22 cellular contexts compared by ENCODE assay signal in the genomic region with DNA sequence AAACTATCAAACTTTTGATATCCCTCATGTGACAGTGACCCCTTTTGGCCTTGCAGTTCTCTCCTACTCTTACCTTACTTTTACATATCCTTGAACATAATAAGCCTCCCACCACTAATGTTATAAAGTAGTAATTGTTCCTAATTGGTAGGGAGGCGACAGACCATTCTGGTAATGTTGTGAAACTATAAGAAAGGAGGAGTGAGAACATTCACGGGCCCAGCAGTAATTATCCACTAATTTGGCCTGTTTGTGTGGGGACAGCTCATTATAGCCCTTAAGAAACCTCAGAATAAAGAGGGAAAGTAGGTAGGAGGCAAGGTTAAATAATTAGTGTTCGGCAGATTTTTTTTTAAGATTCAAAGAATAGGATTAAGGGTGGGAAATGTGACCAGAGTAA.
DNase-seq lines count a peak whose midpoint lies in the region; ATAC-seq, FAIRE-seq and TF ChIP-seq lines count a peak whose summit lies in the region.
"Had no signal": no experiment of that assay in that cellular context is flagged by ENCODE, and none has a peak within 500 bp of the region (broad histone marks: within the 10 kb centered on the region; RNA-seq: fewer than 3 reads in every experiment).

No MANE protein-coding gene starts in this region.

- TF ChIP-seq EP300 in GM12878 (IDR thresholded peaks at IDR 0.05; ENCODE audit: borderline replicate concordance in 1 of 2, control insufficient read depth in 1 of 2, low read depth in 2 of 2, low read length in 2 of 2): no peak

- no peak overlapping the region for H3K18ac ChIP-seq in neuronal stem cell (ENCODE audit: low read length)

- H3K27me3 ChIP-seq in GM12878 (replicated peaks in 1 of 2; ENCODE audit: control insufficient read depth in 2 of 2, insufficient read depth in 2 of 2, low read length in 1 of 2) (no peaks in the 10 kb centered on the region), neuronal stem cell (ENCODE audit: control insufficient read depth in 3 of 3, insufficient read depth in 3 of 3, low read depth in 1 of 3, low read length in 3 of 3) (no peaks in the 10 kb centered on the region)
- H3K27me3 ChIP-seq: BLaER1 had no signal

- H2BK12ac ChIP-seq in neuronal stem cell (ENCODE audit: low read length): no peak overlapping the region

- CTCF ChIA-PET in GM12878 (lab: Yijun Ruan, JAX): interaction anchor here (0.6 kb wide), 1 partner anchor 41 kb away, joined by 3 read pairs; no protein-coding TSS in a partner anchor

- no peaks in the 10 kb centered on the region for H3K9me3 ChIP-seq in GM12878 (replicated peaks; ENCODE audit: control insufficient read depth, insufficient read depth, low read length)
- H3K9me3 ChIP-seq in neuronal stem cell (replicated peaks in 1 of 2; ENCODE audit: control insufficient read depth in 2 of 2, insufficient read depth in 1 of 2, low read depth in 1 of 2, low read length in 2 of 2): peaks cover 0 to 3% of the 10 kb centered on the region in 2 donors
- H3K9me3 ChIP-seq: HAP-1 had no signal

- TF ChIP-seq CTCF in GM12878 (IDR thresholded peaks at IDR 0.05 in 2 of 3, conservative IDR thresholded peaks at IDR 0.05 in 1 of 3; ENCODE audit: control insufficient read depth in 2 of 3, extremely low read depth in 1 of 3, insufficient read depth in 1 of 3, low read depth in 3 of 3, low read length in 3 of 3) (no peak), coronary artery (IDR thresholded peaks at IDR 0.05) (no peak)

- H3K4me3 ChIP-seq in GM12878 (no peak overlapping the region), neuronal stem cell (ENCODE audit: low read length in 2 of 2) (no peak overlapping the region), coronary artery (no peak overlapping the region)
- H3K4me3 ChIP-seq: BLaER1, HAP-1 had no signal

- no peak overlapping the region for H3K27ac ChIP-seq in GM12878 (ENCODE audit: control insufficient read depth, insufficient read depth)
- H3K27ac ChIP-seq in neuronal stem cell (replicated peaks; ENCODE audit: low read length): no peak overlapping the region
- H3K27ac ChIP-seq in coronary artery: no peak overlapping the region
- H3K27ac ChIP-seq: 22Rv1, BLaER1, C4-2B had no signal

- ATAC-seq in GM12878: no peak
- ATAC-seq: CD8-positive, alpha-beta T cell had no signal

- TF ChIP-seq RAD21 in GM12878 (IDR thresholded peaks at IDR 0.05; ENCODE audit: insufficient read depth, low read depth, low read length): no peak

- no peaks in the 10 kb centered on the region for H3K36me3 ChIP-seq in GM12878 (ENCODE audit: control insufficient read depth in 2 of 2, insufficient read depth in 2 of 2, low read length in 1 of 2)
- no peaks in the 10 kb centered on the region for H3K36me3 ChIP-seq in neuronal stem cell (replicated peaks in 1 of 2; ENCODE audit: control insufficient read depth in 2 of 2, insufficient read depth in 2 of 2, low read length in 2 of 2)
- H3K36me3 ChIP-seq: BLaER1, HAP-1 had no signal

- H2AFZ ChIP-seq in GM12878 (ENCODE audit: control insufficient read depth, low read depth, low read length) (no peak overlapping the region), neuronal stem cell (ENCODE audit: low read length) (no peak overlapping the region)

- H3K23ac ChIP-seq in neuronal stem cell (ENCODE audit: low read depth, low read length, poor library complexity): no peak overlapping the region

- in situ Hi-C loops in GM12878 (cut with MboI): no loop called here

- no peak overlapping the region for H3K9ac ChIP-seq in GM12878 (ENCODE audit: control insufficient read depth, insufficient read depth, low read length)
- no peak overlapping the region for H3K9ac ChIP-seq in neuronal stem cell (ENCODE audit: low read depth, low read length, poor library complexity)
- H3K9ac ChIP-seq: BLaER1 had no signal

- H3K4me1 ChIP-seq in GM12878 (ENCODE audit: control insufficient read depth, insufficient read depth, low read length) (no peaks in the 10 kb centered on the region), neuronal stem cell (ENCODE audit: control insufficient read depth in 2 of 2, insufficient read depth in 1 of 2, low read depth in 1 of 2, low read length in 2 of 2) (peaks cover 0 to 1% of the 10 kb centered on the region in 2 donors)
- H3K4me1 ChIP-seq: BLaER1, HAP-1 had no signal

- intact Hi-C loops in GM12878 (cut with micrococcal nuclease; ENCODE audit: unreplicated experiment) (no loop called here), head of caudate nucleus (cut with DNase I) (no loop called here)

- RAD21 ChIA-PET in GM12878 (lab: Charles Lee; ENCODE audit: unreplicated experiment): no interaction called here

- no peak overlapping the region for H3K4me2 ChIP-seq in GM12878 (ENCODE audit: control insufficient read depth, insufficient read depth)
- no peak overlapping the region for H3K4me2 ChIP-seq in neuronal stem cell (ENCODE audit: insufficient read depth, low read length, poor library complexity, severe bottlenecking)
- H3K4me2 ChIP-seq: BLaER1 had no signal

- H4K8ac ChIP-seq in neuronal stem cell (ENCODE audit: low read depth, low read length): no peak overlapping the region

- DNase-seq in NCI-H748 (lab: John Stamatoyannopoulos, UW; ENCODE audit: unreplicated experiment): peak; percentile 39
- DNase-seq in NCI-H748 treated with DMSO at 0.1 percent for 48 hours (lab: John Stamatoyannopoulos, UW): no peak
- DNase-seq in GM12878 (ENCODE audit: low read depth, low spot score): no peak
- DNase-seq in neuronal stem cell (ENCODE audit: low spot score): peak; percentile 56
- no peak for DNase-seq in coronary artery (ENCODE audit: low spot score)
- no peak for DNase-seq in head of caudate nucleus
- DNase-seq: CD4-positive, CD25-positive, alpha-beta regulatory T cell; CD8-positive, alpha-beta T cell; DMS 273 treated with DMSO at 0.1 percent for 48 hours; DMS79; EL; GDM1; GOT3; HFFc6 had no signal

- H2BK15ac ChIP-seq in neuronal stem cell (ENCODE audit: low read length): no peak overlapping the region

- H3K4ac ChIP-seq in neuronal stem cell (ENCODE audit: low read length): no peak overlapping the region

- POLR2A ChIA-PET in GM12878 (lab: Charles Lee): no interaction called here

- no TSS peak for BruUV-seq in GM12878 (replicated peaks; lab: Mats Ljungman, UMichigan)

- no peaks in the 10 kb centered on the region for H4K20me1 ChIP-seq in GM12878 (ENCODE audit: control insufficient read depth, insufficient read depth)
- H4K20me1 ChIP-seq: BLaER1 had no signal

- 0% methylated on average over 3 of the region's 3 CpGs for WGBS in GM12878 (ENCODE audit: insufficient coverage, insufficient replicate concordance, low lambda C conversion rate, missing lambda C conversion rate)
- WGBS in neuronal stem cell (ENCODE audit: extremely low coverage in 2 of 2, insufficient read length in 2 of 2, insufficient replicate concordance in 1 of 2), 2 donors: no CpG with 5 or more reads among the region's 3 CpGs

- no peak overlapping the region for H3K14ac ChIP-seq in neuronal stem cell (ENCODE audit: low read length)

- no peak for TF ChIP-seq POLR2A in GM12878 (IDR thresholded peaks at IDR 0.05; ENCODE audit: low read depth, low read length)

- SMC1A ChIA-PET in GM12878 (lab: Charles Lee; ENCODE audit: uncharacterized antibody, unreplicated experiment): no interaction called here

- H4K91ac ChIP-seq in neuronal stem cell (ENCODE audit: low read depth, low read length, poor library complexity): no peak overlapping the region

- H2BK120ac ChIP-seq in neuronal stem cell (ENCODE audit: low read depth, low read length): no peak overlapping the region

- H2AK5ac ChIP-seq in neuronal stem cell (ENCODE audit: low read depth, low read length): no peak overlapping the region

- H3K79me2 ChIP-seq in GM12878 (ENCODE audit: control insufficient read depth, insufficient read depth, low read length): no peaks in the 10 kb centered on the region

- FAIRE-seq in GM12878 (lab: Jason Lieb, UNC): no peak
- FAIRE-seq: D721Med, GM12891, GM18507, H54 had no signal

- H2BK5ac ChIP-seq in neuronal stem cell (ENCODE audit: low read length): no peak overlapping the region

- no peaks in the 10 kb centered on the region for H3K79me1 ChIP-seq in neuronal stem cell (ENCODE audit: low read depth, low read length)

TF ChIP-seq in GM12878, 131 proteins besides CTCF, POLR2A, EP300 and RAD21:
- TF ChIP-seq, protein P1, sequence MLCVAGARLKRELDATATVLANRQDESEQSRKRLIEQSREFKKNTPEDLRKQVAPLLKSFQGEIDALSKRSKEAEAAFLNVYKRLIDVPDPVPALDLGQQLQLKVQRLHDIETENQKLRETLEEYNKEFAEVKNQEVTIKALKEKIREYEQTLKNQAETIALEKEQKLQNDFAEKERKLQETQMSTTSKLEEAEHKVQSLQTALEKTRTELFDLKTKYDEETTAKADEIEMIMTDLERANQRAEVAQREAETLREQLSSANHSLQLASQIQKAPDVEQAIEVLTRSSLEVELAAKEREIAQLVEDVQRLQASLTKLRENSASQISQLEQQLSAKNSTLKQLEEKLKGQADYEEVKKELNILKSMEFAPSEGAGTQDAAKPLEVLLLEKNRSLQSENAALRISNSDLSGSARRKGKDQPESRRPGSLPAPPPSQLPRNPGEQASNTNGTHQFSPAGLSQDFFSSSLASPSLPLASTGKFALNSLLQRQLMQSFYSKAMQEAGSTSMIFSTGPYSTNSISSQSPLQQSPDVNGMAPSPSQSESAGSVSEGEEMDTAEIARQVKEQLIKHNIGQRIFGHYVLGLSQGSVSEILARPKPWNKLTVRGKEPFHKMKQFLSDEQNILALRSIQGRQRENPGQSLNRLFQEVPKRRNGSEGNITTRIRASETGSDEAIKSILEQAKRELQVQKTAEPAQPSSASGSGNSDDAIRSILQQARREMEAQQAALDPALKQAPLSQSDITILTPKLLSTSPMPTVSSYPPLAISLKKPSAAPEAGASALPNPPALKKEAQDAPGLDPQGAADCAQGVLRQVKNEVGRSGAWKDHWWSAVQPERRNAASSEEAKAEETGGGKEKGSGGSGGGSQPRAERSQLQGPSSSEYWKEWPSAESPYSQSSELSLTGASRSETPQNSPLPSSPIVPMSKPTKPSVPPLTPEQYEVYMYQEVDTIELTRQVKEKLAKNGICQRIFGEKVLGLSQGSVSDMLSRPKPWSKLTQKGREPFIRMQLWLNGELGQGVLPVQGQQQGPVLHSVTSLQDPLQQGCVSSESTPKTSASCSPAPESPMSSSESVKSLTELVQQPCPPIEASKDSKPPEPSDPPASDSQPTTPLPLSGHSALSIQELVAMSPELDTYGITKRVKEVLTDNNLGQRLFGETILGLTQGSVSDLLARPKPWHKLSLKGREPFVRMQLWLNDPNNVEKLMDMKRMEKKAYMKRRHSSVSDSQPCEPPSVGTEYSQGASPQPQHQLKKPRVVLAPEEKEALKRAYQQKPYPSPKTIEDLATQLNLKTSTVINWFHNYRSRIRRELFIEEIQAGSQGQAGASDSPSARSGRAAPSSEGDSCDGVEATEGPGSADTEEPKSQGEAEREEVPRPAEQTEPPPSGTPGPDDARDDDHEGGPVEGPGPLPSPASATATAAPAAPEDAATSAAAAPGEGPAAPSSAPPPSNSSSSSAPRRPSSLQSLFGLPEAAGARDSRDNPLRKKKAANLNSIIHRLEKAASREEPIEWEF (IDR thresholded peaks at IDR 0.05; ENCODE audit: insufficient replicate concordance, low read depth, low read length): no peak
- peak; percentile 81 for TF ChIP-seq MTA2 (IDR thresholded peaks at IDR 0.05; ENCODE audit: low read depth)
TF ChIP-seq in GM12878: peak in this region for 1.

Comparison
In these comparisons a context has a peak if more than half of its experiments do, and no peak if none do; other contexts are left out.
1. DNase-seq: peak in NCI-H748 (single experiment) and neuronal stem cell (single experiment); none in NCI-H748 treated with DMSO at 0.1 percent for 48 hours (single experiment), GM12878 (single experiment), coronary artery (single experiment) and head of caudate nucleus (0 of 42).